Comparison of ENCODE assay signal across 8 cellular contexts in the genomic region with DNA sequence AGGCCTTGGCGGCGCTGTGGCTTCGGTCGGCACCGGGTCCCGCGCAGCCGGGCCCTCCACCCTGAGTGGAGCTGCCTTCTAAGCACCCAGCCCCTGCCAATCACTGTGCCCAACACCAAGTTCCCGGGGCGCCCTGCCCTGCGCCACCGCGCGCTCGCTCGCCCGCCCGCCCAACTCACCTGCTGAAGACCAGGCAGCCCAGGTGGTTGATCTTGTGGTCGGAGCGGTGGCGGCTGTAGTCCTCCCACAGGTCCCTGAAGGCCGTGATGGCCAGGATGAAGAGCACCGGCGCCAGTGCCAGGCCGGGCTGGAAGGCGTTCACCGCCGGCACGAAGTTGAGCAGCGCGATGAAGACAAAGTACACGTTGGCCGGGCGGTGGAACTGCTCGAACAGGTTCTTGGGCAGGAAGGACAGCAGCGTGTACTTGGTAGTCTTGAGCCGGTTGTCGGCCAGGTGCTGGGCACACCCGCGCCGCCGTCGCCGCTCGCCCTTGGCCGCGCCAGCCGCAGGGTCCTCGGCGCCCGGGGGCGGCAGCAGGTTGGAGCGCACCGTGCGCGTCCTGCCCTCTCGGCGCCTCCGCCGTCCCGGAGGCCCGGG. TPM values are rescaled to one million over a fixed set of nuclear protein-coding genes. Genes with fewer than 3 reads are reported as not detected.
A peak's percentile ranks its signal among the peaks of the same experiment; 100 is the strongest.
DNase-seq lines count a peak whose midpoint lies in the region; ATAC-seq, FAIRE-seq and TF ChIP-seq lines count a peak whose summit lies in the region.

No MANE protein-coding gene starts in this region.

- no peak overlapping the region for H3K27ac Mint-ChIP-seq in brain
- H3K27ac Mint-ChIP-seq in stimulated activated memory B cell treated with anti-CD40 and anti-IgM and Interleukin-4, amounts not matched to agents 10 μg/mL and 1 μg/mL and 100 μg/mL, for 72 hours, result no peak overlapping the region

- no peak for TF ChIP-seq EP300 in A549 (IDR thresholded peaks at IDR 0.05)

- POLR2A ChIA-PET in A549 (lab: Yijun Ruan, JAX), result interaction anchor here (0.8 to 1.0 kb wide), 2 partner anchors 15 to 71 kb away, joined by 3 to 5 read pairs; no protein-coding TSS in a partner anchor

- CTCF ChIA-PET in A549 (lab: Yijun Ruan, JAX), result interaction anchor here (0.9 to 3.5 kb wide), 2 partner anchors 21 to 71 kb away, joined by 3 to 15 read pairs; no protein-coding TSS in a partner anchor

- WGBS in A549 (ENCODE audit: missing lambda C conversion rate), result 5% methylated on average over 4 of the region's 62 CpGs

- 0 out of 3 replicates have a peak, but pooled peaks have one; percentile 3 for TF ChIP-seq CTCF in A549 (IDR thresholded peaks at IDR 0.05)
- no peak for TF ChIP-seq CTCF in brain (conservative IDR thresholded peaks at IDR 0.05)
- TF ChIP-seq CTCF in left lung (IDR thresholded peaks at IDR 0.05), result no peak

- ATAC-seq in A549 (peak; percentile 76 to 77), left lung (peak; percentile 77)
- no peak for ATAC-seq in stimulated activated memory B cell treated with anti-CD40 and anti-IgM and Interleukin-4, amounts not matched to agents 10 μg/mL and 1 μg/mL and 100 μg/mL, for 72 hours

- peak overlapping the region; percentile 82 to 88 (median 83) for H3K4me3 Mint-ChIP-seq in brain
- H3K4me3 Mint-ChIP-seq in stimulated activated memory B cell treated with anti-CD40 and anti-IgM and Interleukin-4, amounts not matched to agents 10 μg/mL and 1 μg/mL and 100 μg/mL, for 72 hours, result peak overlapping the region; percentile 60

- H3K27ac ChIP-seq in A549 (peak overlapping the region; percentile 79 to 96), left lung (peak overlapping the region; percentile 64 to 78)

- H3K27me3 Mint-ChIP-seq in brain, result peaks cover 78% of the 10 kb centered on the region
- peaks cover 75% of the 10 kb centered on the region for H3K27me3 Mint-ChIP-seq in stimulated activated memory B cell treated with anti-CD40 and anti-IgM and Interleukin-4, amounts not matched to agents 10 μg/mL and 1 μg/mL and 100 μg/mL, for 72 hours

- H3K9me3 ChIP-seq in A549, result no peaks in the 10 kb centered on the region
- H3K9me3 ChIP-seq in left lung, result no peaks in the 10 kb centered on the region

- no peak for TF ChIP-seq POLR2A in A549 (IDR thresholded peaks at IDR 0.05; ENCODE audit: low read length)

- H3K36me3 Mint-ChIP-seq in brain, result no peaks in the 10 kb centered on the region
- no peaks in the 10 kb centered on the region for H3K36me3 Mint-ChIP-seq in stimulated activated memory B cell treated with anti-CD40 and anti-IgM and Interleukin-4, amounts not matched to agents 10 μg/mL and 1 μg/mL and 100 μg/mL, for 72 hours

- TF ChIP-seq RAD21 in A549 (conservative IDR thresholded peaks at IDR 0.05 in 1 of 2, IDR thresholded peaks at IDR 0.05 in 1 of 2), result no peak; a peak in 1 of 5 replicates

- no peak for FAIRE-seq in A549 (lab: Jason Lieb, UNC)

- H3K4me1 ChIP-seq in A549 (peaks cover 44% of the 10 kb centered on the region), left lung (peaks cover 0 to 40% of the 10 kb centered on the region in 2 donors)

- H3K36me3 ChIP-seq in left lung, result no peaks in the 10 kb centered on the region

- DNase-seq in A549 (ENCODE audit: low read depth in 1 of 2, low spot score in 1 of 2) (peak in 1 of 2 experiments; percentile 53), RPMI8226 (peak; percentile 68), left lung (peak in 1 of 2 donors; percentile 84), amniotic stem cell (lab: John Stamatoyannopoulos, UW) (no peak), NCI-H1092 (lab: John Stamatoyannopoulos, UW) (no peak), HCEC 1CT (no peak)

- H3K9me3 Mint-ChIP-seq in brain, result peaks cover 0 to 3% (median 0%) of the 10 kb centered on the region in 5 experiments
- no peaks in the 10 kb centered on the region for H3K9me3 Mint-ChIP-seq in stimulated activated memory B cell treated with anti-CD40 and anti-IgM and Interleukin-4, amounts not matched to agents 10 μg/mL and 1 μg/mL and 100 μg/mL, for 72 hours

- H3K4me1 Mint-ChIP-seq in brain, result peaks cover 5% of the 10 kb centered on the region
- H3K4me1 Mint-ChIP-seq in stimulated activated memory B cell treated with anti-CD40 and anti-IgM and Interleukin-4, amounts not matched to agents 10 μg/mL and 1 μg/mL and 100 μg/mL, for 72 hours, result peaks cover 7% of the 10 kb centered on the region

- H3K4me2 ChIP-seq in A549, result peak overlapping the region; percentile 78

- intact Hi-C loops in left lung (cut with DNase I), result no loop called here

- H3K4me3 ChIP-seq in A549, result peak overlapping the region; percentile 70
- peak overlapping the region; percentile 62 to 76 for H3K4me3 ChIP-seq in left lung

- H3K27me3 ChIP-seq in left lung, result peaks cover 0 to 37% of the 10 kb centered on the region in 2 donors

TF ChIP-seq in A549, 52 proteins besides CTCF, POLR2A, EP300 and RAD21:
- TF ChIP-seq FOSL2 (IDR thresholded peaks at IDR 0.05), result no peak
- TF ChIP-seq FOSL2 (CRISPR knock-in tag; IDR thresholded peaks at IDR 0.05), result no peak
- TF ChIP-seq, protein P1, sequence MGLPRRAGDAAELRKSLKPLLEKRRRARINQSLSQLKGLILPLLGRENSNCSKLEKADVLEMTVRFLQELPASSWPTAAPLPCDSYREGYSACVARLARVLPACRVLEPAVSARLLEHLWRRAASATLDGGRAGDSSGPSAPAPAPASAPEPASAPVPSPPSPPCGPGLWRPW (IDR thresholded peaks at IDR 0.05), result no peak
- no peak for TF ChIP-seq BHLHE40 (IDR thresholded peaks at IDR 0.05; ENCODE audit: low read depth, low read length)
- TF ChIP-seq EHF (CRISPR knock-in tag; IDR thresholded peaks at IDR 0.05), result no peak
- TF ChIP-seq TP53 (CRISPR knock-in tag; IDR thresholded peaks at IDR 0.05), result no peak
- no peak for TF ChIP-seq ZSCAN20 (CRISPR knock-in tag; IDR thresholded peaks at IDR 0.05)
- TF ChIP-seq, protein P2, sequence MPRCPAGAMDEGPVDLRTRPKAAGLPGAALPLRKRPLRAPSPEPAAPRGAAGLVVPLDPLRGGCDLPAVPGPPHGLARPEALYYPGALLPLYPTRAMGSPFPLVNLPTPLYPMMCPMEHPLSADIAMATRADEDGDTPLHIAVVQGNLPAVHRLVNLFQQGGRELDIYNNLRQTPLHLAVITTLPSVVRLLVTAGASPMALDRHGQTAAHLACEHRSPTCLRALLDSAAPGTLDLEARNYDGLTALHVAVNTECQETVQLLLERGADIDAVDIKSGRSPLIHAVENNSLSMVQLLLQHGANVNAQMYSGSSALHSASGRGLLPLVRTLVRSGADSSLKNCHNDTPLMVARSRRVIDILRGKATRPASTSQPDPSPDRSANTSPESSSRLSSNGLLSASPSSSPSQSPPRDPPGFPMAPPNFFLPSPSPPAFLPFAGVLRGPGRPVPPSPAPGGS (IDR thresholded peaks at IDR 0.05), result no peak
- no peak for TF ChIP-seq JUN (IDR thresholded peaks at IDR 0.05)
- TF ChIP-seq EHMT2 (IDR thresholded peaks at IDR 0.05; ENCODE audit: low read depth), result no peak
- TF ChIP-seq CHD2 (IDR thresholded peaks at IDR 0.05; ENCODE audit: low read length, partially characterized antibody), result no peak
- no peak for TF ChIP-seq KDM1A (IDR thresholded peaks at IDR 0.05; ENCODE audit: low read depth)
- peak; percentile 64; the same call in 1 of the 2 replicates for TF ChIP-seq HDAC2 (IDR thresholded peaks at IDR 0.05)
- TF ChIP-seq RNF2 (IDR thresholded peaks at IDR 0.05; ENCODE audit: borderline replicate concordance, low read depth), result no peak; the same call in 1 of the 2 replicates
- TF ChIP-seq MAZ (IDR thresholded peaks at IDR 0.05; ENCODE audit: borderline replicate concordance, low read depth, low read length), result no peak
- TF ChIP-seq ZC3H11A (IDR thresholded peaks at IDR 0.05), result no peak
- no peak for TF ChIP-seq HOXA7 (CRISPR knock-in tag; IDR thresholded peaks at IDR 0.05)
- TF ChIP-seq ZNF302 (CRISPR knock-in tag; IDR thresholded peaks at IDR 0.05), result no peak
- TF ChIP-seq CHD4 (IDR thresholded peaks at IDR 0.05; ENCODE audit: borderline replicate concordance), result no peak
- TF ChIP-seq ZFP36 (IDR thresholded peaks at IDR 0.05; ENCODE audit: borderline replicate concordance, partially characterized antibody), result no peak
- TF ChIP-seq ELK1 (IDR thresholded peaks at IDR 0.05; ENCODE audit: low read depth, low read length), result no peak
- no peak for TF ChIP-seq GATA3 (IDR thresholded peaks at IDR 0.05; ENCODE audit: borderline replicate concordance)
- TF ChIP-seq PHF8 (IDR thresholded peaks at IDR 0.05; ENCODE audit: borderline replicate concordance, low read depth), result 0 out of 2 replicates have a peak, but pooled peaks have one; percentile 21
- TF ChIP-seq MAX (IDR thresholded peaks at IDR 0.05), result 0 out of 2 replicates have a peak, but pooled peaks have one; percentile 15
- TF ChIP-seq HOXB5 (CRISPR knock-in tag; IDR thresholded peaks at IDR 0.05), result no peak
- TF ChIP-seq NR3C1 (IDR thresholded peaks at IDR 0.05), result no peak

RNA-seq across cellular contexts. Expression of gene ATP10A, which starts 0.6 kb away (rescaled TPM):
- polyA plus RNA-seq in A549 (2011; rRNA removed) (5.9 and 6.0 TPM in 2 replicates), A549 (2017; fragmentation: RNase III; extraction: RNeasy Plus Mini Kit Qiagen cat#74134 plus additional on column Dnase treatment) (6.6 to 7.6 TPM (median 6.8 TPM) in 3 replicates), brain (ENCODE audit: insufficient read depth, low read depth, low replicate concordance) (2.7 TPM)
- polyA plus RNA-seq in A549 (2012; cell fraction: cytosol; rRNA removed), result 7.7 and 8.2 TPM in 2 replicates
- polyA plus RNA-seq in A549 (2012; cell fraction: nucleus; rRNA removed), result 16.7 and 21.2 TPM in 2 replicates
- polyA minus RNA-seq in A549 (2011; rRNA and poly(A)+ RNA removed), result 9.4 and 9.5 TPM in 2 replicates
- total RNA-seq in left lung, result 10 to 100 TPM; 25.4 to 46.1 TPM
